ENCODE assay signal across 8 cellular contexts in the genomic region with DNA sequence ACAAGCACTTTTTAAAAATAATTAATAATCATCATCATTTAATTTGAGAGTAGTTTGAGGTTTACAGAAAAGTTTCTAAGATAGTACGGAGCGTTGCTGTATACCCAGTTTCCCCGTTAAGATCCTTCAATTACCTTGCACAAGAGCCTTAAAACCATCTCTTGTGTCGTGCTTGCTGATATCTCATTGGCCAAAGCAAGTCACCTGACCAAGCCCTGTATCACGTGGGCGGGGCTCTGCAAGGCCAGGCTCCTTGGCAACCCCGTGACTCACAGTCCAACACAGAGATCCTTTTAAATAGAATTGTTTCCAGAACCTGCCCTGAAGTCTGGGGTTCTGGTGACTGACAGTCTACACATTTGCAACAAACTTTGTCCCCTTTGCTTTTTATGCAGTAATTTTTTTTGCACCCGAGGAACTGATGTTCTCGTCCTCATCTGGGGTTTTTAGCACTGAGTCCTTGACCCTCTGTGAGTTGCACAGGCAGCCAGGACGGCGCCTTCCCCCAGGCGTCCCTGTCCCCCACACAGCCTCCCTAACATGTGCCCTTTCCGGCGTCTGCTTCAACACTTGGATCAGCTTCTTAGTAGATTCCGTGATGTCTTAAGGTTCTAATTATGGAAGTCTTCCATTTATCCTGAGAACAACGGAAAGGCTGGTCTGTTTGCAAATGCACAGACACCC.
DNase-seq lines count a peak whose midpoint lies in the region; ATAC-seq, FAIRE-seq and TF ChIP-seq lines count a peak whose summit lies in the region.

No MANE protein-coding gene starts in this region.

- H3K79me2 ChIP-seq in astrocyte (ENCODE audit: insufficient read depth, low read length): no peaks in the 10 kb centered on the region

- H3K4me1 Mint-ChIP-seq in HFFc6 (ENCODE audit: low read depth) (peaks cover 62% of the 10 kb centered on the region), astrocyte (ENCODE audit: low read depth, unreplicated experiment) (peaks cover 13% of the 10 kb centered on the region)
- peaks cover 9 to 10% of the 10 kb centered on the region in 2 donors for H3K4me1 Mint-ChIP-seq in natural killer cell treated with Interleukin-12 subunit alpha and Interleukin-12 subunit beta and Interleukin-15 and Interleukin-18, amount 100 ng/mL, for 72 hours (ENCODE audit: low read depth in 2 of 2)

- TF ChIP-seq CTCF in HFFc6 (IDR thresholded peaks at IDR 0.05) (no peak), astrocyte (IDR thresholded peaks at IDR 0.05; ENCODE audit: insufficient read depth, low read depth, low read length) (no peak)

- peak overlapping the region; percentile 32 for H3K4me2 ChIP-seq in astrocyte (ENCODE audit: low read length)

- no peaks in the 10 kb centered on the region for H3K9me3 ChIP-seq in astrocyte (ENCODE audit: insufficient read depth, low read depth, low read length)

- H3K27me3 Mint-ChIP-seq in HFFc6 (ENCODE audit: insufficient read depth): peaks cover 4% of the 10 kb centered on the region
- H3K27me3 Mint-ChIP-seq in astrocyte (ENCODE audit: low read depth, unreplicated experiment): no peaks in the 10 kb centered on the region
- peaks cover 0 to 13% of the 10 kb centered on the region in 2 donors for H3K27me3 Mint-ChIP-seq in natural killer cell treated with Interleukin-12 subunit alpha and Interleukin-12 subunit beta and Interleukin-15 and Interleukin-18, amount 100 ng/mL, for 72 hours

- H3K36me3 ChIP-seq in astrocyte (ENCODE audit: insufficient read depth, low read length): no peaks in the 10 kb centered on the region

- in situ Hi-C loops in ACHN (cut with HindIII; ENCODE audit: low pct_ligation_motif_present, low pct_unique_long_range_greater_than_20kb, low sequenced_read_pairs): no loop called here

- H3K9me3 Mint-ChIP-seq in HFFc6: peaks cover 7% of the 10 kb centered on the region; the same call in 1 of the 2 replicates
- peaks cover 10% of the 10 kb centered on the region for H3K9me3 Mint-ChIP-seq in astrocyte (ENCODE audit: unreplicated experiment)
- H3K9me3 Mint-ChIP-seq in natural killer cell treated with Interleukin-12 subunit alpha and Interleukin-12 subunit beta and Interleukin-15 and Interleukin-18, amount 100 ng/mL, for 72 hours: no peaks in the 10 kb centered on the region

- peak; percentile 60 for FAIRE-seq in astrocyte (lab: Jason Lieb, UNC)

- no peak overlapping the region for H3K9ac ChIP-seq in astrocyte (ENCODE audit: low read length)

- H4K20me1 ChIP-seq in astrocyte (ENCODE audit: insufficient read depth, low read length): no peaks in the 10 kb centered on the region

- H3K4me3 Mint-ChIP-seq in HFFc6 (peak overlapping the region; percentile 76), astrocyte (ENCODE audit: unreplicated experiment) (no peak overlapping the region)
- no peak overlapping the region for H3K4me3 Mint-ChIP-seq in natural killer cell treated with Interleukin-12 subunit alpha and Interleukin-12 subunit beta and Interleukin-15 and Interleukin-18, amount 100 ng/mL, for 72 hours

- H2AFZ ChIP-seq in astrocyte (ENCODE audit: low read depth, low read length): no peak overlapping the region

- peaks cover 28% of the 10 kb centered on the region for H3K4me1 ChIP-seq in astrocyte (ENCODE audit: insufficient read depth, low read length)

- DNase-seq in ACHN: peak; percentile 82
- peak; percentile 92 for DNase-seq in HFFc6
- peak; percentile 77 for DNase-seq in astrocyte (ENCODE audit: low read depth)
- DNase-seq in kidney glomerular epithelial cell (lab: John Stamatoyannopoulos, UW): peak; percentile 52
- peak; percentile 37 for DNase-seq in stimulated activated naive CD8-positive, alpha-beta T cell treated with anti-CD3 and anti-CD28 coated beads, Interleukin-15, Interleukin-2, amounts not matched to agents 100 U/mL and 50 U/mL, for 24 hours
- no peak for DNase-seq in natural killer cell treated with Interleukin-12 subunit alpha and Interleukin-12 subunit beta and Interleukin-15 and Interleukin-18, amount 100 ng/mL, for 72 hours (ENCODE audit: low spot score)
- no peak for DNase-seq in GF-D8 (lab: John Stamatoyannopoulos, UW)

- H3K27ac ChIP-seq in astrocyte (ENCODE audit: low read depth, low read length): no peak overlapping the region

- H3K27ac Mint-ChIP-seq in HFFc6 (peak overlapping the region; percentile 82), astrocyte (ENCODE audit: unreplicated experiment) (no peak overlapping the region)
- no peak overlapping the region for H3K27ac Mint-ChIP-seq in natural killer cell treated with Interleukin-12 subunit alpha and Interleukin-12 subunit beta and Interleukin-15 and Interleukin-18, amount 100 ng/mL, for 72 hours

- no peak for ATAC-seq in stimulated activated naive CD8-positive, alpha-beta T cell treated with anti-CD3 and anti-CD28 coated beads, Interleukin-15, Interleukin-2, amounts not matched to agents 100 U/mL and 50 U/mL, for 24 hours
- no peak for ATAC-seq in GM19324 (IDR thresholded peaks at IDR 0.05; ENCODE audit: low FRiP score, unreplicated experiment)
- ATAC-seq in natural killer cell treated with Interleukin-12 subunit alpha and Interleukin-12 subunit beta and Interleukin-15 and Interleukin-18, amount 100 ng/mL, for 72 hours: no peak

- peaks cover 19% of the 10 kb centered on the region for H3K36me3 Mint-ChIP-seq in HFFc6 (ENCODE audit: low read depth)
- peaks cover 18% of the 10 kb centered on the region for H3K36me3 Mint-ChIP-seq in astrocyte (ENCODE audit: low read depth, unreplicated experiment)
- H3K36me3 Mint-ChIP-seq in natural killer cell treated with Interleukin-12 subunit alpha and Interleukin-12 subunit beta and Interleukin-15 and Interleukin-18, amount 100 ng/mL, for 72 hours: no peaks in the 10 kb centered on the region

- no peaks in the 10 kb centered on the region for H3K27me3 ChIP-seq in astrocyte (ENCODE audit: insufficient read depth, low read length)

- no peak overlapping the region for H3K4me3 ChIP-seq in astrocyte (ENCODE audit: insufficient read depth, low read depth, low read length)

Comparison
In these comparisons a context has a peak if more than half of its experiments do, and no peak if none do; other contexts are left out.
1. DNase-seq: peak in ACHN (single experiment), HFFc6 (single experiment), astrocyte (single experiment), kidney glomerular epithelial cell (single experiment) and stimulated activated naive CD8-positive, alpha-beta T cell treated with anti-CD3 and anti-CD28 coated beads, Interleukin-15, Interleukin-2, amounts not matched to agents 100 U/mL and 50 U/mL, for 24 hours (single experiment); none in natural killer cell treated with Interleukin-12 subunit alpha and Interleukin-12 subunit beta and Interleukin-15 and Interleukin-18, amount 100 ng/mL, for 72 hours (single experiment) and GF-D8 (single experiment).